In the genomic region with DNA sequence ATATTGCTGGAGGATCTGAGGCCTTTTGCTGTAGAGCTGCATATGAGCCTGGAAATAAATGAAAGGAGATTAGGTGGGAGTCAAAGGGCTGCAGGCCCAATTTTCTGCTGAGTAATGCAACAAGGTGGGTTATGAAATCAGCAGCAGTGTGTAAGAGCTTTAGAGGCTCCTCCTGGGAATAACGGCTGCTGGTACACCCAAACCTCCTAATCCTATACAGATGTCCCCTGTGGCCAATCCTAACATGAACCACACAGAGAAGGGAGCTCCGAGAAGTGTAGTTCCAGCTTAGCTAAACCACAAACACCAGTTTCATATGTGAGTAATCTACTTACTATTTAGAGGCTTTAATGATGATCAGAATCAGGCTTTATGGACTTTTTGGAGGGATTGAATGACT, we compare ENCODE assay signal across 1 cellular context.
TF ChIP-seq lines count a peak whose summit lies in the region.

No MANE protein-coding gene starts in this region.

TF ChIP-seq in H1, 55 proteins besides CTCF, POLR2A, EP300 and RAD21 (continued from another document):
- TF ChIP-seq, protein P1, sequence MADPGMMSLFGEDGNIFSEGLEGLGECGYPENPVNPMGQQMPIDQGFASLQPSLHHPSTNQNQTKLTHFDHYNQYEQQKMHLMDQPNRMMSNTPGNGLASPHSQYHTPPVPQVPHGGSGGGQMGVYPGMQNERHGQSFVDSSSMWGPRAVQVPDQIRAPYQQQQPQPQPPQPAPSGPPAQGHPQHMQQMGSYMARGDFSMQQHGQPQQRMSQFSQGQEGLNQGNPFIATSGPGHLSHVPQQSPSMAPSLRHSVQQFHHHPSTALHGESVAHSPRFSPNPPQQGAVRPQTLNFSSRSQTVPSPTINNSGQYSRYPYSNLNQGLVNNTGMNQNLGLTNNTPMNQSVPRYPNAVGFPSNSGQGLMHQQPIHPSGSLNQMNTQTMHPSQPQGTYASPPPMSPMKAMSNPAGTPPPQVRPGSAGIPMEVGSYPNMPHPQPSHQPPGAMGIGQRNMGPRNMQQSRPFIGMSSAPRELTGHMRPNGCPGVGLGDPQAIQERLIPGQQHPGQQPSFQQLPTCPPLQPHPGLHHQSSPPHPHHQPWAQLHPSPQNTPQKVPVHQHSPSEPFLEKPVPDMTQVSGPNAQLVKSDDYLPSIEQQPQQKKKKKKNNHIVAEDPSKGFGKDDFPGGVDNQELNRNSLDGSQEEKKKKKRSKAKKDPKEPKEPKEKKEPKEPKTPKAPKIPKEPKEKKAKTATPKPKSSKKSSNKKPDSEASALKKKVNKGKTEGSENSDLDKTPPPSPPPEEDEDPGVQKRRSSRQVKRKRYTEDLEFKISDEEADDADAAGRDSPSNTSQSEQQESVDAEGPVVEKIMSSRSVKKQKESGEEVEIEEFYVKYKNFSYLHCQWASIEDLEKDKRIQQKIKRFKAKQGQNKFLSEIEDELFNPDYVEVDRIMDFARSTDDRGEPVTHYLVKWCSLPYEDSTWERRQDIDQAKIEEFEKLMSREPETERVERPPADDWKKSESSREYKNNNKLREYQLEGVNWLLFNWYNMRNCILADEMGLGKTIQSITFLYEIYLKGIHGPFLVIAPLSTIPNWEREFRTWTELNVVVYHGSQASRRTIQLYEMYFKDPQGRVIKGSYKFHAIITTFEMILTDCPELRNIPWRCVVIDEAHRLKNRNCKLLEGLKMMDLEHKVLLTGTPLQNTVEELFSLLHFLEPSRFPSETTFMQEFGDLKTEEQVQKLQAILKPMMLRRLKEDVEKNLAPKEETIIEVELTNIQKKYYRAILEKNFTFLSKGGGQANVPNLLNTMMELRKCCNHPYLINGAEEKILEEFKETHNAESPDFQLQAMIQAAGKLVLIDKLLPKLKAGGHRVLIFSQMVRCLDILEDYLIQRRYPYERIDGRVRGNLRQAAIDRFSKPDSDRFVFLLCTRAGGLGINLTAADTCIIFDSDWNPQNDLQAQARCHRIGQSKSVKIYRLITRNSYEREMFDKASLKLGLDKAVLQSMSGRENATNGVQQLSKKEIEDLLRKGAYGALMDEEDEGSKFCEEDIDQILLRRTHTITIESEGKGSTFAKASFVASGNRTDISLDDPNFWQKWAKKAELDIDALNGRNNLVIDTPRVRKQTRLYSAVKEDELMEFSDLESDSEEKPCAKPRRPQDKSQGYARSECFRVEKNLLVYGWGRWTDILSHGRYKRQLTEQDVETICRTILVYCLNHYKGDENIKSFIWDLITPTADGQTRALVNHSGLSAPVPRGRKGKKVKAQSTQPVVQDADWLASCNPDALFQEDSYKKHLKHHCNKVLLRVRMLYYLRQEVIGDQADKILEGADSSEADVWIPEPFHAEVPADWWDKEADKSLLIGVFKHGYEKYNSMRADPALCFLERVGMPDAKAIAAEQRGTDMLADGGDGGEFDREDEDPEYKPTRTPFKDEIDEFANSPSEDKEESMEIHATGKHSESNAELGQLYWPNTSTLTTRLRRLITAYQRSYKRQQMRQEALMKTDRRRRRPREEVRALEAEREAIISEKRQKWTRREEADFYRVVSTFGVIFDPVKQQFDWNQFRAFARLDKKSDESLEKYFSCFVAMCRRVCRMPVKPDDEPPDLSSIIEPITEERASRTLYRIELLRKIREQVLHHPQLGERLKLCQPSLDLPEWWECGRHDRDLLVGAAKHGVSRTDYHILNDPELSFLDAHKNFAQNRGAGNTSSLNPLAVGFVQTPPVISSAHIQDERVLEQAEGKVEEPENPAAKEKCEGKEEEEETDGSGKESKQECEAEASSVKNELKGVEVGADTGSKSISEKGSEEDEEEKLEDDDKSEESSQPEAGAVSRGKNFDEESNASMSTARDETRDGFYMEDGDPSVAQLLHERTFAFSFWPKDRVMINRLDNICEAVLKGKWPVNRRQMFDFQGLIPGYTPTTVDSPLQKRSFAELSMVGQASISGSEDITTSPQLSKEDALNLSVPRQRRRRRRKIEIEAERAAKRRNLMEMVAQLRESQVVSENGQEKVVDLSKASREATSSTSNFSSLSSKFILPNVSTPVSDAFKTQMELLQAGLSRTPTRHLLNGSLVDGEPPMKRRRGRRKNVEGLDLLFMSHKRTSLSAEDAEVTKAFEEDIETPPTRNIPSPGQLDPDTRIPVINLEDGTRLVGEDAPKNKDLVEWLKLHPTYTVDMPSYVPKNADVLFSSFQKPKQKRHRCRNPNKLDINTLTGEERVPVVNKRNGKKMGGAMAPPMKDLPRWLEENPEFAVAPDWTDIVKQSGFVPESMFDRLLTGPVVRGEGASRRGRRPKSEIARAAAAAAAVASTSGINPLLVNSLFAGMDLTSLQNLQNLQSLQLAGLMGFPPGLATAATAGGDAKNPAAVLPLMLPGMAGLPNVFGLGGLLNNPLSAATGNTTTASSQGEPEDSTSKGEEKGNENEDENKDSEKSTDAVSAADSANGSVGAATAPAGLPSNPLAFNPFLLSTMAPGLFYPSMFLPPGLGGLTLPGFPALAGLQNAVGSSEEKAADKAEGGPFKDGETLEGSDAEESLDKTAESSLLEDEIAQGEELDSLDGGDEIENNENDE (IDR thresholded peaks at IDR 0.05; ENCODE audit: insufficient replicate concordance, low read length), result no peak
- TF ChIP-seq FOSL1 (IDR thresholded peaks at IDR 0.05; ENCODE audit: insufficient read depth, low read depth, low read length) (no peak), MAFK (IDR thresholded peaks at IDR 0.05; ENCODE audit: low read depth, low read length) (no peak), POU5F1 (IDR thresholded peaks at IDR 0.05; ENCODE audit: low read depth, low read length) (no peak)
- TF ChIP-seq, protein P2, sequence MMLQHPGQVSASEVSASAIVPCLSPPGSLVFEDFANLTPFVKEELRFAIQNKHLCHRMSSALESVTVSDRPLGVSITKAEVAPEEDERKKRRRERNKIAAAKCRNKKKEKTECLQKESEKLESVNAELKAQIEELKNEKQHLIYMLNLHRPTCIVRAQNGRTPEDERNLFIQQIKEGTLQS (IDR thresholded peaks at IDR 0.05; ENCODE audit: insufficient read depth, low read depth, low read length), result no peak
